1 cellular context compared by ENCODE assay signal in the genomic region with DNA sequence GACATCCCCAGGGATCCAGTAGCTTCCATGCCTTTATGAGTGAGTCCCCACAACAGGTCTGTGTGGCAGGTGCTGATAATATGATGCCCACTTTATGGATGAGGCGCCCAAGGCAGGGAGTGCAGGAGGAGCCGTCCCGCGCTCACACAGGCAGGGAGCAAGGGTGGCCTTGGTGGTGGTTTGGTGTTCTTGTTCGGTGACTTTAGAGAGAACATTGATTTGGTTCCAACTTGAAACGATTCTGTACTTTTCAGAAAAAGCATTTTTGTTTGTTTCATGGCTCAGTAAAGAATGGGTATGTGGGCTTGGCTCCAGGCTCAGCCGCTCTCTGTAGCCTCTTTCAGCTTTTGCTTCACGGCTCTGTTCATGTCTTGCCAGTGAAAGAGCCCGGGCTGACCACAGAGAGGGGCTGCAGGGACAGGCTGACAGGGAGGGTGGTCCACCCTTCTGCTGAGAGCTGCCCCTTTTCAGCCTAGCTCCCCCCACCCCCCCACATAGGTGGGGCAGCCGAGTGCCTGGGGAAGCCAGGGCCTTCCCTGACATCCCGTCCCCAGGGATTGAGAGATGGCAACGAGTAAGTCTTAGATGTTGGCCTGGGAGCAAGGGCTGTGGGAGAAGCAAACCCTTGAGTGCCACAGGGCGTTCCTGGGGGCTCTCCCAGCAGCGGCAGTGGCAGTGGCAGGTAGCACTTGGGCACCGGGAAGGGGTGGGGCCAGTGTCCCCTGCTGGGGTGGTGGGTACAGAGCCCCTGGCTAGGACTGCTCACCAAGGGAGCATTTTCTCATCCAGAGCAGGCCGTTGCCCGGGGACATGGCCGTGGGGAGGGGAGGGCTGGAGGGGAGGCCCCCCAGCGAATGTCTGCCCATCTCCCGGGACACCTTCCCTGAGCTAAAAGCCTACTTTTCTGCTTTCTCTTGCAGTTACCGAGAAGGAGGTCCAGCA.
TF ChIP-seq lines count a peak whose summit lies in the region.

No MANE protein-coding gene starts in this region.

TF ChIP-seq in GM23338, 12 proteins besides CTCF, POLR2A, EP300 and RAD21 (continued from another document):
- TF ChIP-seq, protein P1, sequence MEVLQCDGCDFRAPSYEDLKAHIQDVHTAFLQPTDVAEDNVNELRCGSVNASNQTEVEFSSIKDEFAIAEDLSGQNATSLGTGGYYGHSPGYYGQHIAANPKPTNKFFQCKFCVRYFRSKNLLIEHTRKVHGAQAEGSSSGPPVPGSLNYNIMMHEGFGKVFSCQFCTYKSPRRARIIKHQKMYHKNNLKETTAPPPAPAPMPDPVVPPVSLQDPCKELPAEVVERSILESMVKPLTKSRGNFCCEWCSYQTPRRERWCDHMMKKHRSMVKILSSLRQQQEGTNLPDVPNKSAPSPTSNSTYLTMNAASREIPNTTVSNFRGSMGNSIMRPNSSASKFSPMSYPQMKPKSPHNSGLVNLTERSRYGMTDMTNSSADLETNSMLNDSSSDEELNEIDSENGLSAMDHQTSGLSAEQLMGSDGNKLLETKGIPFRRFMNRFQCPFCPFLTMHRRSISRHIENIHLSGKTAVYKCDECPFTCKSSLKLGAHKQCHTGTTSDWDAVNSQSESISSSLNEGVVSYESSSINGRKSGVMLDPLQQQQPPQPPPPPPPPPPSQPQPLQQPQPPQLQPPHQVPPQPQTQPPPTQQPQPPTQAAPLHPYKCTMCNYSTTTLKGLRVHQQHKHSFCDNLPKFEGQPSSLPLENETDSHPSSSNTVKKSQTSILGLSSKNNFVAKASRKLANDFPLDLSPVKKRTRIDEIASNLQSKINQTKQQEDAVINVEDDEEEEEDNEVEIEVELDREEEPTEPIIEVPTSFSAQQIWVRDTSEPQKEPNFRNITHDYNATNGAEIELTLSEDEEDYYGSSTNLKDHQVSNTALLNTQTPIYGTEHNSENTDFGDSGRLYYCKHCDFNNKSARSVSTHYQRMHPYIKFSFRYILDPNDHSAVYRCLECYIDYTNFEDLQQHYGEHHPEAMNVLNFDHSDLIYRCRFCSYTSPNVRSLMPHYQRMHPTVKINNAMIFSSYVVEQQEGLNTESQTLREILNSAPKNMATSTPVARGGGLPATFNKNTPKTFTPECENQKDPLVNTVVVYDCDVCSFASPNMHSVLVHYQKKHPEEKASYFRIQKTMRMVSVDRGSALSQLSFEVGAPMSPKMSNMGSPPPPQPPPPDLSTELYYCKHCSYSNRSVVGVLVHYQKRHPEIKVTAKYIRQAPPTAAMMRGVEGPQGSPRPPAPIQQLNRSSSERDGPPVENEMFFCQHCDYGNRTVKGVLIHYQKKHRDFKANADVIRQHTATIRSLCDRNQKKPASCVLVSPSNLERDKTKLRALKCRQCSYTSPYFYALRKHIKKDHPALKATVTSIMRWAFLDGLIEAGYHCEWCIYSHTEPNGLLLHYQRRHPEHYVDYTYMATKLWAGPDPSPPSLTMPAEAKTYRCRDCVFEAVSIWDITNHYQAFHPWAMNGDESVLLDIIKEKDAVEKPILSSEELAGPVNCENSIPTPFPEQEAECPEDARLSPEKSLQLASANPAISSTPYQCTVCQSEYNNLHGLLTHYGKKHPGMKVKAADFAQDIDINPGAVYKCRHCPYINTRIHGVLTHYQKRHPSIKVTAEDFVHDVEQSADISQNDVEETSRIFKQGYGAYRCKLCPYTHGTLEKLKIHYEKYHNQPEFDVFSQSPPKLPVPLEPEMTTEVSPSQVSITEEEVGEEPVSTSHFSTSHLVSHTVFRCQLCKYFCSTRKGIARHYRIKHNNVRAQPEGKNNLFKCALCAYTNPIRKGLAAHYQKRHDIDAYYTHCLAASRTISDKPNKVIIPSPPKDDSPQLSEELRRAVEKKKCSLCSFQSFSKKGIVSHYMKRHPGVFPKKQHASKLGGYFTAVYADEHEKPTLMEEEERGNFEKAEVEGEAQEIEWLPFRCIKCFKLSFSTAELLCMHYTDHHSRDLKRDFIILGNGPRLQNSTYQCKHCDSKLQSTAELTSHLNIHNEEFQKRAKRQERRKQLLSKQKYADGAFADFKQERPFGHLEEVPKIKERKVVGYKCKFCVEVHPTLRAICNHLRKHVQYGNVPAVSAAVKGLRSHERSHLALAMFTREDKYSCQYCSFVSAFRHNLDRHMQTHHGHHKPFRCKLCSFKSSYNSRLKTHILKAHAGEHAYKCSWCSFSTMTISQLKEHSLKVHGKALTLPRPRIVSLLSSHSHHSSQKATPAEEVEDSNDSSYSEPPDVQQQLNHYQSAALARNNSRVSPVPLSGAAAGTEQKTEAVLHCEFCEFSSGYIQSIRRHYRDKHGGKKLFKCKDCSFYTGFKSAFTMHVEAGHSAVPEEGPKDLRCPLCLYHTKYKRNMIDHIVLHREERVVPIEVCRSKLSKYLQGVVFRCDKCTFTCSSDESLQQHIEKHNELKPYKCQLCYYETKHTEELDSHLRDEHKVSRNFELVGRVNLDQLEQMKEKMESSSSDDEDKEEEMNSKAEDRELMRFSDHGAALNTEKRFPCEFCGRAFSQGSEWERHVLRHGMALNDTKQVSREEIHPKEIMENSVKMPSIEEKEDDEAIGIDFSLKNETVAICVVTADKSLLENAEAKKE (CRISPR knock-in tag; IDR thresholded peaks at IDR 0.05), result no peak
- TF ChIP-seq, protein P2, sequence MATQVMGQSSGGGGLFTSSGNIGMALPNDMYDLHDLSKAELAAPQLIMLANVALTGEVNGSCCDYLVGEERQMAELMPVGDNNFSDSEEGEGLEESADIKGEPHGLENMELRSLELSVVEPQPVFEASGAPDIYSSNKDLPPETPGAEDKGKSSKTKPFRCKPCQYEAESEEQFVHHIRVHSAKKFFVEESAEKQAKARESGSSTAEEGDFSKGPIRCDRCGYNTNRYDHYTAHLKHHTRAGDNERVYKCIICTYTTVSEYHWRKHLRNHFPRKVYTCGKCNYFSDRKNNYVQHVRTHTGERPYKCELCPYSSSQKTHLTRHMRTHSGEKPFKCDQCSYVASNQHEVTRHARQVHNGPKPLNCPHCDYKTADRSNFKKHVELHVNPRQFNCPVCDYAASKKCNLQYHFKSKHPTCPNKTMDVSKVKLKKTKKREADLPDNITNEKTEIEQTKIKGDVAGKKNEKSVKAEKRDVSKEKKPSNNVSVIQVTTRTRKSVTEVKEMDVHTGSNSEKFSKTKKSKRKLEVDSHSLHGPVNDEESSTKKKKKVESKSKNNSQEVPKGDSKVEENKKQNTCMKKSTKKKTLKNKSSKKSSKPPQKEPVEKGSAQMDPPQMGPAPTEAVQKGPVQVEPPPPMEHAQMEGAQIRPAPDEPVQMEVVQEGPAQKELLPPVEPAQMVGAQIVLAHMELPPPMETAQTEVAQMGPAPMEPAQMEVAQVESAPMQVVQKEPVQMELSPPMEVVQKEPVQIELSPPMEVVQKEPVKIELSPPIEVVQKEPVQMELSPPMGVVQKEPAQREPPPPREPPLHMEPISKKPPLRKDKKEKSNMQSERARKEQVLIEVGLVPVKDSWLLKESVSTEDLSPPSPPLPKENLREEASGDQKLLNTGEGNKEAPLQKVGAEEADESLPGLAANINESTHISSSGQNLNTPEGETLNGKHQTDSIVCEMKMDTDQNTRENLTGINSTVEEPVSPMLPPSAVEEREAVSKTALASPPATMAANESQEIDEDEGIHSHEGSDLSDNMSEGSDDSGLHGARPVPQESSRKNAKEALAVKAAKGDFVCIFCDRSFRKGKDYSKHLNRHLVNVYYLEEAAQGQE (IDR thresholded peaks at IDR 0.05; ENCODE audit: unreplicated experiment), result no peak
- TF ChIP-seq NANOG (IDR thresholded peaks at IDR 0.05; ENCODE audit: borderline replicate concordance), result no peak
- no peak for TF ChIP-seq CREB1 (CRISPR knock-in tag; IDR thresholded peaks at IDR 0.05; ENCODE audit: low read depth)
- no peak for TF ChIP-seq EZH2 (IDR thresholded peaks at IDR 0.05; ENCODE audit: low read depth, unreplicated experiment)
- no peak for TF ChIP-seq ZNF331 (CRISPR knock-in tag; IDR thresholded peaks at IDR 0.05; ENCODE audit: low read depth)
